Comparison of ENCODE assay signal across 8 cellular contexts in genomic region chr7:106009511-106010226, GRCh38. TPM values are rescaled to one million over a fixed set of nuclear protein-coding genes. Genes with fewer than 3 reads are reported as not detected.
A peak's percentile ranks its signal among the peaks of the same experiment; 100 is the strongest.
DNase-seq lines count a peak whose midpoint lies in the region; ATAC-seq and TF ChIP-seq lines count a peak whose summit lies in the region.

No MANE protein-coding gene starts in this region.

- peak; percentile 44 for ATAC-seq in GM21576 (IDR thresholded peaks at IDR 0.05; ENCODE audit: unreplicated experiment)
- ATAC-seq in left ventricle myocardium superior = peak; percentile 96

- peak; percentile 25 for DNase-seq in CMK (ENCODE audit: low read depth)
- DNase-seq in MG63 = peak; percentile 92
- peak; percentile 53 to 83 (median 65) for DNase-seq in T-helper 1 cell
- peak in 55 of 56 donors; percentile 14 to 89 (median 66) for DNase-seq in amygdala (lab: John Stamatoyannopoulos, UW)
- DNase-seq in left ventricle myocardium superior = peak; percentile 87
- peak; percentile 76 for DNase-seq in putamen (ENCODE audit: low spot score)
- DNase-seq in vagina (ENCODE audit: extremely low spot score in 2 of 2) = peak in 1 of 2 donors; percentile 95

- H3K4me1 ChIP-seq in vagina = peaks cover 18% of the 10 kb centered on the region

- peak overlapping the region; percentile 37 for H3K27ac ChIP-seq in vagina

- no peaks in the 10 kb centered on the region for H3K27me3 ChIP-seq in MG63
- no peaks in the 10 kb centered on the region for H3K27me3 ChIP-seq in vagina

- peak; percentile 79 to 92 (median 91) for TF ChIP-seq CTCF in vagina (IDR thresholded peaks at IDR 0.05)

- H3K36me3 ChIP-seq in MG63 = no peaks in the 10 kb centered on the region
- H3K36me3 ChIP-seq in vagina = no peaks in the 10 kb centered on the region

- no peak for TF ChIP-seq POLR2A in vagina (IDR thresholded peaks at IDR 0.05)

- H3K9me3 ChIP-seq in MG63 (no peaks in the 10 kb centered on the region), vagina (no peaks in the 10 kb centered on the region)

- intact Hi-C loops in left ventricle myocardium superior (cut with micrococcal nuclease) = loop anchor here (10.0 kb wide), 1 partner anchor 75 kb away; no protein-coding TSS in a partner anchor
- intact Hi-C loops in vagina (cut with DNase I) = no loop called here

- no peak overlapping the region for H3K4me3 ChIP-seq in MG63
- peak overlapping the region in 1 of 2 donors; percentile 9 for H3K4me3 ChIP-seq in vagina

RNA-seq across cellular contexts. Expression of gene CDHR3, which starts 46.6 kb away (rescaled TPM):
- total RNA-seq in MG63 (2014; rRNA removed; shearing (Covaris generic); ENCODE audit: low replicate concordance) = 0.76 TPM in 1 of 2 replicates, not detected in the other
- total RNA-seq in left ventricle myocardium superior (0.89 TPM), vagina (8.8 TPM)
